In genomic region chr16:84571506-84571905, GRCh38 we compare ENCODE assay signal across 17 cellular contexts.
"Had no signal": no experiment of that assay in that cellular context is flagged by ENCODE, and none has a peak within 500 bp of the region (broad histone marks: within the 10 kb centered on the region; RNA-seq: fewer than 3 reads in every experiment).

No MANE protein-coding gene starts in this region.

- H3K27me3 Mint-ChIP-seq: brain; effector memory CD8-positive, alpha-beta T cell; stimulated activated naive CD8-positive, alpha-beta T cell treated with anti-CD3 and anti-CD28 coated beads, Interleukin-15, Interleukin-2, amounts not matched to agents 100 ng/mL and 50 ng/mL, for 24 hours; type B pancreatic cell had no signal

- ATAC-seq: activated naive CD4-positive, alpha-beta T cell treated with anti-CD3 and anti-CD28 coated beads, Interleukin-2, amount 50 U/mL, for 72 hours; foreskin keratinocyte; right lobe of liver had no signal

- H3K4me2 ChIP-seq: smooth muscle cell had no signal

- H3K27me3 ChIP-seq: foreskin keratinocyte, right lobe of liver had no signal

- H3K27ac ChIP-seq: foreskin keratinocyte, psoas muscle, right lobe of liver, WERI-Rb-1 had no signal

- H3K4me1 ChIP-seq: foreskin keratinocyte, psoas muscle, right lobe of liver had no signal

- H3K9me3 ChIP-seq: psoas muscle, right lobe of liver had no signal

- H3K9me3 Mint-ChIP-seq: effector memory CD8-positive, alpha-beta T cell; stimulated activated naive CD8-positive, alpha-beta T cell treated with anti-CD3 and anti-CD28 coated beads, Interleukin-15, Interleukin-2, amounts not matched to agents 100 ng/mL and 50 ng/mL, for 24 hours had no signal

- H3K4me3 Mint-ChIP-seq: nephron; stimulated activated naive CD8-positive, alpha-beta T cell treated with anti-CD3 and anti-CD28 coated beads, Interleukin-15, Interleukin-2, amounts not matched to agents 100 ng/mL and 50 ng/mL, for 24 hours; type B pancreatic cell had no signal

- H3K27ac Mint-ChIP-seq: stimulated activated naive CD8-positive, alpha-beta T cell treated with anti-CD3 and anti-CD28 coated beads, Interleukin-15, Interleukin-2, amounts not matched to agents 100 ng/mL and 50 ng/mL, for 24 hours; type B pancreatic cell had no signal

- DNase-seq: activated CD4-positive, alpha-beta T cell treated with anti-CD3 and anti-CD28 coated beads for 48 hours; dermis blood vessel endothelial cell; effector memory CD8-positive, alpha-beta T cell; foreskin keratinocyte; mesendoderm; right lobe of liver; stimulated activated CD4-positive, alpha-beta T cell treated with anti-CD3 and anti-CD28 coated beads, Interleukin-4, amount 100 ng/mL, for 4 hours; stimulated activated CD8-positive, alpha-beta memory T cell treated with anti-CD3 and anti-CD28 coated beads, Interleukin-4, amount 100 ng/mL, for 48 hours; T-helper 1 cell; WERI-Rb-1 had no signal

- H3K36me3 ChIP-seq: right lobe of liver, WERI-Rb-1 had no signal

- H3K4me3 ChIP-seq: psoas muscle, right lobe of liver, smooth muscle cell had no signal
